In the genomic region with DNA sequence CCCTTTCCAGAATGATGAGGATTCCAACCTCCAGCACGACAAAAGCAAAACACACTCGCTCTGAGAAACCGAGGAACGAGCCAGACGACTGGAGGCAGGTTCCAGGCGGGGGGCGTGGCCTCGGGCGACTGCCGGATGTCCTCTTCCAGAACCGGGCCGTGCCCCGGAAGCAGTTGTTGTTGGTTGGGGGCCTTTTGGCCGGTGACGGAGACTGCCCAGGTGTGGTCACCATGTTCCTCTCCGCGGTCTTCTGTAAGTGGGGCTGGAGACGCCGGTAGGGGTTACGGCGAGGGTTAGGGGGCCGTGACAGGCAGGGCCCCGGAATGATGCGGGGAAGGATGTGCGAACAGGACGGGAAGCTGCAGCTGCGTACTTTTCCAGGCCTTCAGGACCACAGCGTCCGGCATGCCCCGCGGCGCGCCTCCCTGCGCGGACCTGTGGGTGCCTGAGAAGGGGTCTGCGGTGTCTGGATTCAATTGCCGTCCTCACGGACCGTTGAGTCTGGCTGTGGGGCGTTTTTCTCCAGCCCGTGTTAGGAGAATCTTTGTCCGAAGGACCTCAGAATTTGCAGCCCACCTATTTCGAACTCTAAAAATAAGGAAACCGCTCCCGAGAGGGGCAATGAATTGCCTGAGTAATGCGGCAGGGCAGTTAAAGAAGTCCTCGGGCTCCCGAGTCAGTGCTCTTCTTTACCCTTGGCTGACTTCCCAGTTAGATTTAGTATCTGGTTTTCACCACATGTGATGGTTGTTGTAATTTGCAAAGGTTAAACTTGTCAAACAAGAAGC, we compare ENCODE assay signal across 1 cellular context.
TF ChIP-seq lines count a peak whose summit lies in the region.

A gene (plus strand): TSS at position 172 of the 788 bp plus-strand sequence. CDS start 59 bp downstream, at position 231.

TF ChIP-seq in HepG2, 621 proteins besides CTCF, POLR2A, EP300 and RAD21 (continued from another document and continues in another):
- TF ChIP-seq, protein P1, sequence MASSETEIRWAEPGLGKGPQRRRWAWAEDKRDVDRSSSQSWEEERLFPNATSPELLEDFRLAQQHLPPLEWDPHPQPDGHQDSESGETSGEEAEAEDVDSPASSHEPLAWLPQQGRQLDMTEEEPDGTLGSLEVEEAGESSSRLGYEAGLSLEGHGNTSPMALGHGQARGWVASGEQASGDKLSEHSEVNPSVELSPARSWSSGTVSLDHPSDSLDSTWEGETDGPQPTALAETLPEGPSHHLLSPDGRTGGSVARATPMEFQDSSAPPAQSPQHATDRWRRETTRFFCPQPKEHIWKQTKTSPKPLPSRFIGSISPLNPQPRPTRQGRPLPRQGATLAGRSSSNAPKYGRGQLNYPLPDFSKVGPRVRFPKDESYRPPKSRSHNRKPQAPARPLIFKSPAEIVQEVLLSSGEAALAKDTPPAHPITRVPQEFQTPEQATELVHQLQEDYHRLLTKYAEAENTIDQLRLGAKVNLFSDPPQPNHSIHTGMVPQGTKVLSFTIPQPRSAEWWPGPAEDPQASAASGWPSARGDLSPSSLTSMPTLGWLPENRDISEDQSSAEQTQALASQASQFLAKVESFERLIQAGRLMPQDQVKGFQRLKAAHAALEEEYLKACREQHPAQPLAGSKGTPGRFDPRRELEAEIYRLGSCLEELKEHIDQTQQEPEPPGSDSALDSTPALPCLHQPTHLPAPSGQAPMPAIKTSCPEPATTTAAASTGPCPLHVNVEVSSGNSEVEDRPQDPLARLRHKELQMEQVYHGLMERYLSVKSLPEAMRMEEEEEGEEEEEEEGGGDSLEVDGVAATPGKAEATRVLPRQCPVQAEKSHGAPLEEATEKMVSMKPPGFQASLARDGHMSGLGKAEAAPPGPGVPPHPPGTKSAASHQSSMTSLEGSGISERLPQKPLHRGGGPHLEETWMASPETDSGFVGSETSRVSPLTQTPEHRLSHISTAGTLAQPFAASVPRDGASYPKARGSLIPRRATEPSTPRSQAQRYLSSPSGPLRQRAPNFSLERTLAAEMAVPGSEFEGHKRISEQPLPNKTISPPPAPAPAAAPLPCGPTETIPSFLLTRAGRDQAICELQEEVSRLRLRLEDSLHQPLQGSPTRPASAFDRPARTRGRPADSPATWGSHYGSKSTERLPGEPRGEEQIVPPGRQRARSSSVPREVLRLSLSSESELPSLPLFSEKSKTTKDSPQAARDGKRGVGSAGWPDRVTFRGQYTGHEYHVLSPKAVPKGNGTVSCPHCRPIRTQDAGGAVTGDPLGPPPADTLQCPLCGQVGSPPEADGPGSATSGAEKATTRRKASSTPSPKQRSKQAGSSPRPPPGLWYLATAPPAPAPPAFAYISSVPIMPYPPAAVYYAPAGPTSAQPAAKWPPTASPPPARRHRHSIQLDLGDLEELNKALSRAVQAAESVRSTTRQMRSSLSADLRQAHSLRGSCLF (CRISPR knock-in tag; IDR thresholded peaks at IDR 0.05; ENCODE audit: borderline replicate concordance): no peak
- no peak for TF ChIP-seq NFIB (CRISPR knock-in tag; IDR thresholded peaks at IDR 0.05; ENCODE audit: borderline replicate concordance)
- TF ChIP-seq, protein P2, sequence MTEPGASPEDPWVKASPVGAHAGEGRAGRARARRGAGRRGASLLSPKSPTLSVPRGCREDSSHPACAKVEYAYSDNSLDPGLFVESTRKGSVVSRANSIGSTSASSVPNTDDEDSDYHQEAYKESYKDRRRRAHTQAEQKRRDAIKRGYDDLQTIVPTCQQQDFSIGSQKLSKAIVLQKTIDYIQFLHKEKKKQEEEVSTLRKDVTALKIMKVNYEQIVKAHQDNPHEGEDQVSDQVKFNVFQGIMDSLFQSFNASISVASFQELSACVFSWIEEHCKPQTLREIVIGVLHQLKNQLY (CRISPR knock-in tag; IDR thresholded peaks at IDR 0.05): 0 out of 2 replicates have a peak, but pooled peaks have one; percentile 68
- 0 out of 2 replicates have a peak, but pooled peaks have one; percentile 85 for TF ChIP-seq EED (CRISPR knock-in tag; IDR thresholded peaks at IDR 0.05)
- no peak for TF ChIP-seq RFX5 (IDR thresholded peaks at IDR 0.05; ENCODE audit: low read depth, low read length)
- TF ChIP-seq GABPA (IDR thresholded peaks at IDR 0.05; ENCODE audit: low read depth, low read length): peak; percentile 90
- TF ChIP-seq GABPA (CRISPR knock-in tag; IDR thresholded peaks at IDR 0.05; ENCODE audit: low read depth): peak; percentile 100
- TF ChIP-seq HDAC1 (CRISPR knock-in tag; IDR thresholded peaks at IDR 0.05): peak; percentile 77
- no peak for TF ChIP-seq CHD4 (IDR thresholded peaks at IDR 0.05; ENCODE audit: borderline replicate concordance, low read length)
- TF ChIP-seq, protein P3, sequence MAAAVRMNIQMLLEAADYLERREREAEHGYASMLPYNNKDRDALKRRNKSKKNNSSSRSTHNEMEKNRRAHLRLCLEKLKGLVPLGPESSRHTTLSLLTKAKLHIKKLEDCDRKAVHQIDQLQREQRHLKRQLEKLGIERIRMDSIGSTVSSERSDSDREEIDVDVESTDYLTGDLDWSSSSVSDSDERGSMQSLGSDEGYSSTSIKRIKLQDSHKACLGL (CRISPR knock-in tag; IDR thresholded peaks at IDR 0.05): peak; percentile 78
- TF ChIP-seq U2AF1 (optimal IDR thresholded peaks at IDR 0.05; ENCODE audit: low read depth, low read length): peak; percentile 76
- 0 out of 2 replicates have a peak, but pooled peaks have one; percentile 35 for TF ChIP-seq ZNF550 (CRISPR knock-in tag; IDR thresholded peaks at IDR 0.05; ENCODE audit: borderline replicate concordance)
- TF ChIP-seq RELA (CRISPR knock-in tag; IDR thresholded peaks at IDR 0.05): 0 out of 2 replicates have a peak, but pooled peaks have one; percentile 75
- TF ChIP-seq SIX1 (CRISPR knock-in tag; IDR thresholded peaks at IDR 0.05; ENCODE audit: borderline replicate concordance): no peak; the same call in 1 of the 2 replicates
- 0 out of 2 replicates have a peak, but pooled peaks have one; percentile 42 for TF ChIP-seq ZNF44 (CRISPR knock-in tag; IDR thresholded peaks at IDR 0.05)
- TF ChIP-seq ZNF510 (CRISPR knock-in tag; IDR thresholded peaks at IDR 0.05; ENCODE audit: low read depth): peak; percentile 91
- TF ChIP-seq, protein P4, sequence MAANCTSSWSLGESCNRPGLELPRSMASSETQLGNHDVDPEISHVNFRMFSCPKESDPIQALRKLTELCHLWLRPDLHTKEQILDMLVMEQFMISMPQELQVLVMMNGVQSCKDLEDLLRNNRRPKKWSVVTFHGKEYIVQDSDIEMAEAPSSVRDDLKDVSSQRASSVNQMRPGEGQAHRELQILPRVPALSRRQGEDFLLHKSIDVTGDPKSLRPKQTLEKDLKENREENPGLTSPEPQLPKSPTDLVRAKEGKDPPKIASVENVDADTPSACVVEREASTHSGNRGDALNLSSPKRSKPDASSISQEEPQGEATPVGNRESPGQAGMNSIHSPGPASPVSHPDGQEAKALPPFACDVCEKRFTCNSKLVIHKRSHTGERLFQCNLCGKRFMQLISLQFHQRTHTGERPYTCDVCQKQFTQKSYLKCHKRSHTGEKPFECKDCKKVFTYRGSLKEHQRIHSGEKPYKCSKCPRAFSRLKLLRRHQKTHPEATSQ (CRISPR knock-in tag; IDR thresholded peaks at IDR 0.05; ENCODE audit: borderline replicate concordance): peak; percentile 88
- TF ChIP-seq, protein P5, sequence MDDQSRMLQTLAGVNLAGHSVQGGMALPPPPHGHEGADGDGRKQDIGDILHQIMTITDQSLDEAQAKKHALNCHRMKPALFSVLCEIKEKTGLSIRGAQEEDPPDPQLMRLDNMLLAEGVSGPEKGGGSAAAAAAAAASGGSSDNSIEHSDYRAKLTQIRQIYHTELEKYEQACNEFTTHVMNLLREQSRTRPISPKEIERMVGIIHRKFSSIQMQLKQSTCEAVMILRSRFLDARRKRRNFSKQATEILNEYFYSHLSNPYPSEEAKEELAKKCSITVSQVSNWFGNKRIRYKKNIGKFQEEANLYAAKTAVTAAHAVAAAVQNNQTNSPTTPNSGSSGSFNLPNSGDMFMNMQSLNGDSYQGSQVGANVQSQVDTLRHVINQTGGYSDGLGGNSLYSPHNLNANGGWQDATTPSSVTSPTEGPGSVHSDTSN (CRISPR knock-in tag; IDR thresholded peaks at IDR 0.05; ENCODE audit: borderline replicate concordance): no peak
- TF ChIP-seq KDM1A (CRISPR knock-in tag; IDR thresholded peaks at IDR 0.05): no peak
- 0 out of 2 replicates have a peak, but pooled peaks have one; percentile 22 for TF ChIP-seq ETV6 (CRISPR knock-in tag; conservative IDR thresholded peaks at IDR 0.05)
- no peak; the same call in 1 of the 2 replicates for TF ChIP-seq SNAI1 (CRISPR knock-in tag; IDR thresholded peaks at IDR 0.05; ENCODE audit: borderline replicate concordance)
- peak; percentile 83; the same call in 1 of the 2 replicates for TF ChIP-seq FOXJ3 (CRISPR knock-in tag; IDR thresholded peaks at IDR 0.05; ENCODE audit: borderline replicate concordance)
- TF ChIP-seq, protein P6, sequence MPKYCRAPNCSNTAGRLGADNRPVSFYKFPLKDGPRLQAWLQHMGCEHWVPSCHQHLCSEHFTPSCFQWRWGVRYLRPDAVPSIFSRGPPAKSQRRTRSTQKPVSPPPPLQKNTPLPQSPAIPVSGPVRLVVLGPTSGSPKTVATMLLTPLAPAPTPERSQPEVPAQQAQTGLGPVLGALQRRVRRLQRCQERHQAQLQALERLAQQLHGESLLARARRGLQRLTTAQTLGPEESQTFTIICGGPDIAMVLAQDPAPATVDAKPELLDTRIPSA (CRISPR knock-in tag; IDR thresholded peaks at IDR 0.05; ENCODE audit: borderline replicate concordance): no peak
- no peak for TF ChIP-seq MYNN (CRISPR knock-in tag; IDR thresholded peaks at IDR 0.05; ENCODE audit: low read depth)
- no peak for TF ChIP-seq ZNF557 (CRISPR knock-in tag; IDR thresholded peaks at IDR 0.05)
- TF ChIP-seq NFE2L2 (IDR thresholded peaks at IDR 0.05; ENCODE audit: low read length): no peak
- TF ChIP-seq SIN3A (IDR thresholded peaks at IDR 0.05; ENCODE audit: borderline replicate concordance, low read depth, low read length): peak; percentile 80; the same call in 1 of the 2 replicates
- TF ChIP-seq ZNF678 (CRISPR knock-in tag; IDR thresholded peaks at IDR 0.05): no peak
- peak; percentile 90 for TF ChIP-seq TSC22D2 (CRISPR knock-in tag; IDR thresholded peaks at IDR 0.05; ENCODE audit: borderline replicate concordance)
- no peak for TF ChIP-seq HIVEP1 (CRISPR knock-in tag; IDR thresholded peaks at IDR 0.05)
- TF ChIP-seq KDM2A (CRISPR knock-in tag; IDR thresholded peaks at IDR 0.05; ENCODE audit: borderline replicate concordance, low read depth): peak; percentile 100
- TF ChIP-seq ZNF709 (CRISPR knock-in tag; IDR thresholded peaks at IDR 0.05): peak; percentile 89; the same call in 1 of the 2 replicates
- TF ChIP-seq CENPT (CRISPR knock-in tag; IDR thresholded peaks at IDR 0.05; ENCODE audit: low read depth): no peak
- peak; percentile 99 for TF ChIP-seq ZNF501 (CRISPR knock-in tag; IDR thresholded peaks at IDR 0.05)
- TF ChIP-seq SETDB1 (CRISPR knock-in tag; IDR thresholded peaks at IDR 0.05; ENCODE audit: borderline replicate concordance): no peak
- no peak for TF ChIP-seq ZNF780A (CRISPR knock-in tag; IDR thresholded peaks at IDR 0.05)
- TF ChIP-seq NFYB (CRISPR knock-in tag; IDR thresholded peaks at IDR 0.05): 0 out of 2 replicates have a peak, but pooled peaks have one; percentile 18
- no peak for TF ChIP-seq CC2D1A (CRISPR knock-in tag; IDR thresholded peaks at IDR 0.05)
- 0 out of 4 replicates have a peak, but pooled peaks of 1 of the 2 experiments have one; percentile 7 for TF ChIP-seq NR2F1 (CRISPR knock-in tag; IDR thresholded peaks at IDR 0.05)
- TF ChIP-seq ZNF24 (IDR thresholded peaks at IDR 0.05): no peak
- TF ChIP-seq, protein P7, sequence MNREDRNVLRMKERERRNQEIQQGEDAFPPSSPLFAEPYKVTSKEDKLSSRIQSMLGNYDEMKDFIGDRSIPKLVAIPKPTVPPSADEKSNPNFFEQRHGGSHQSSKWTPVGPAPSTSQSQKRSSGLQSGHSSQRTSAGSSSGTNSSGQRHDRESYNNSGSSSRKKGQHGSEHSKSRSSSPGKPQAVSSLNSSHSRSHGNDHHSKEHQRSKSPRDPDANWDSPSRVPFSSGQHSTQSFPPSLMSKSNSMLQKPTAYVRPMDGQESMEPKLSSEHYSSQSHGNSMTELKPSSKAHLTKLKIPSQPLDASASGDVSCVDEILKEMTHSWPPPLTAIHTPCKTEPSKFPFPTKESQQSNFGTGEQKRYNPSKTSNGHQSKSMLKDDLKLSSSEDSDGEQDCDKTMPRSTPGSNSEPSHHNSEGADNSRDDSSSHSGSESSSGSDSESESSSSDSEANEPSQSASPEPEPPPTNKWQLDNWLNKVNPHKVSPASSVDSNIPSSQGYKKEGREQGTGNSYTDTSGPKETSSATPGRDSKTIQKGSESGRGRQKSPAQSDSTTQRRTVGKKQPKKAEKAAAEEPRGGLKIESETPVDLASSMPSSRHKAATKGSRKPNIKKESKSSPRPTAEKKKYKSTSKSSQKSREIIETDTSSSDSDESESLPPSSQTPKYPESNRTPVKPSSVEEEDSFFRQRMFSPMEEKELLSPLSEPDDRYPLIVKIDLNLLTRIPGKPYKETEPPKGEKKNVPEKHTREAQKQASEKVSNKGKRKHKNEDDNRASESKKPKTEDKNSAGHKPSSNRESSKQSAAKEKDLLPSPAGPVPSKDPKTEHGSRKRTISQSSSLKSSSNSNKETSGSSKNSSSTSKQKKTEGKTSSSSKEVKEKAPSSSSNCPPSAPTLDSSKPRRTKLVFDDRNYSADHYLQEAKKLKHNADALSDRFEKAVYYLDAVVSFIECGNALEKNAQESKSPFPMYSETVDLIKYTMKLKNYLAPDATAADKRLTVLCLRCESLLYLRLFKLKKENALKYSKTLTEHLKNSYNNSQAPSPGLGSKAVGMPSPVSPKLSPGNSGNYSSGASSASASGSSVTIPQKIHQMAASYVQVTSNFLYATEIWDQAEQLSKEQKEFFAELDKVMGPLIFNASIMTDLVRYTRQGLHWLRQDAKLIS (CRISPR knock-in tag; IDR thresholded peaks at IDR 0.05): no peak; the same call in 1 of the 2 replicates
- TF ChIP-seq, protein P8, sequence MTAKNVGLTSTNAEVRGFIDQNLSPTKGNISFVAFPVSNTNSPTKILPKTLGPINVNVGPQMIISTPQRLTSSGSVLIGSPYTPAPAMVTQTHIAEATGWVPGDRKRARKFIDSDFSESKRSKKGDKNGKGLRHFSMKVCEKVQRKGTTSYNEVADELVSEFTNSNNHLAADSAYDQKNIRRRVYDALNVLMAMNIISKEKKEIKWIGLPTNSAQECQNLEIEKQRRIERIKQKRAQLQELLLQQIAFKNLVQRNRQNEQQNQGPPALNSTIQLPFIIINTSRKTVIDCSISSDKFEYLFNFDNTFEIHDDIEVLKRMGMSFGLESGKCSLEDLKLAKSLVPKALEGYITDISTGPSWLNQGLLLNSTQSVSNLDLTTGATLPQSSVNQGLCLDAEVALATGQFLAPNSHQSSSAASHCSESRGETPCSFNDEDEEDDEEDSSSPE (CRISPR knock-in tag; IDR thresholded peaks at IDR 0.05): peak; percentile 58
- peak; percentile 95; the same call in 1 of the 2 replicates for TF ChIP-seq SMYD3 (CRISPR knock-in tag; IDR thresholded peaks at IDR 0.05)
- TF ChIP-seq, protein P9, sequence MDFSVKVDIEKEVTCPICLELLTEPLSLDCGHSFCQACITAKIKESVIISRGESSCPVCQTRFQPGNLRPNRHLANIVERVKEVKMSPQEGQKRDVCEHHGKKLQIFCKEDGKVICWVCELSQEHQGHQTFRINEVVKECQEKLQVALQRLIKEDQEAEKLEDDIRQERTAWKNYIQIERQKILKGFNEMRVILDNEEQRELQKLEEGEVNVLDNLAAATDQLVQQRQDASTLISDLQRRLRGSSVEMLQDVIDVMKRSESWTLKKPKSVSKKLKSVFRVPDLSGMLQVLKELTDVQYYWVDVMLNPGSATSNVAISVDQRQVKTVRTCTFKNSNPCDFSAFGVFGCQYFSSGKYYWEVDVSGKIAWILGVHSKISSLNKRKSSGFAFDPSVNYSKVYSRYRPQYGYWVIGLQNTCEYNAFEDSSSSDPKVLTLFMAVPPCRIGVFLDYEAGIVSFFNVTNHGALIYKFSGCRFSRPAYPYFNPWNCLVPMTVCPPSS (IDR thresholded peaks at IDR 0.05): no peak
- TF ChIP-seq ZBTB7B (CRISPR knock-in tag; IDR thresholded peaks at IDR 0.05): peak; percentile 94
- TF ChIP-seq ZNF746 (CRISPR knock-in tag; IDR thresholded peaks at IDR 0.05): peak; percentile 73; the same call in 1 of the 2 replicates
- peak; percentile 93; the same call in 1 of the 2 replicates for TF ChIP-seq SP140L (CRISPR knock-in tag; IDR thresholded peaks at IDR 0.05; ENCODE audit: borderline replicate concordance)
